ENCODE assay signal across 27 cellular contexts in the genomic region with DNA sequence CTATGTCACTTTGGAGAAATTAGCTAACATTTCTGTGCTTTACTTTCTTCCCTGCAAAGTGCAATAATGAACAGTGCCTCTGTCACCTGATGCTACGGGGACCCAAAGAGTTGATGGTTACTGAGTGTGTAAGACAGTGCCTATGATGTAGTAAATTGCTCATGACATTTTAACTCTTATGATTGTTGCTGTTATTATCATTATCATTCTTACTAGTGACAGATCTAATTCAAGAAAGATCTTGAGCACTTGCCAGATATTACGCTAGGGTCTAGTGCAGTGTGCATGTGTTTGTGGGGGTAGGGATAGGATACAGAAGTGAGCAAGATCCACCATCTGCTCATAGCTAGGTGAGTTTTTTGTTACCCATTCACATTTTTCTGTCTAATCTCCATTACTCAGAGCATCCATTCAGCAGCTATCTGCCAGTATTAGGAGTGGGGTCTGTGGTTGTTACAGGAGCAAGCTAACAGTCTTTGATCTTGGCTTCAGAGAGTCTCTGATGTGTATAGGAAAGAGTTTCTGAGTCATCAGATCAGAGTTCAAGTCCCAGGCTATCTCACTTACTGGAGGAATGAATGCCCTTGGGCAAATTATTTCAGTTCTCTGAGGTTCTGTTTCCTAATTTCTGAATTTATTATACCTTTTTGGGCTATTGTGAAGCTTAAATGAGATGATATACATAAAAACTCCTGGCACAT. TPM values are rescaled to one million over a fixed set of nuclear protein-coding genes. Genes with fewer than 3 reads are reported as not detected.
"Had no signal": no experiment of that assay in that cellular context is flagged by ENCODE, and none has a peak within 500 bp of the region (broad histone marks: within the 10 kb centered on the region; RNA-seq: fewer than 3 reads in every experiment).

No MANE protein-coding gene starts in this region.

- H3K4me1 ChIP-seq: colonic mucosa, foreskin keratinocyte, left lung, prostate gland, upper lobe of left lung had no signal

- H3K4me3 Mint-ChIP-seq: mesothelial cell of epicardium; naive thymus-derived CD4-positive, alpha-beta T cell; nephron; stimulated activated effector memory CD8-positive, alpha-beta T cell treated with anti-CD3 and anti-CD28 coated beads, Interleukin-12 subunit alpha, Interleukin-12 subunit beta, amount 100 ng/mL, for 72 hours had no signal

- H3K9me3 ChIP-seq: colonic mucosa, esophagus muscularis mucosa, gastroesophageal sphincter, heart left ventricle, left lung, prostate gland, right atrium auricular region, sigmoid colon, stomach, testis, tibial artery, upper lobe of left lung had no signal

- H3K79me2 ChIP-seq: hepatocyte had no signal

- H3K36me3 Mint-ChIP-seq: mesothelial cell of epicardium; naive thymus-derived CD4-positive, alpha-beta T cell; stimulated activated effector memory CD8-positive, alpha-beta T cell treated with anti-CD3 and anti-CD28 coated beads, Interleukin-12 subunit alpha, Interleukin-12 subunit beta, amount 100 ng/mL, for 72 hours had no signal

- H3K9me3 Mint-ChIP-seq: nephron; stimulated activated effector memory CD8-positive, alpha-beta T cell treated with anti-CD3 and anti-CD28 coated beads, Interleukin-12 subunit alpha, Interleukin-12 subunit beta, amount 100 ng/mL, for 72 hours had no signal

- H3K4me1 Mint-ChIP-seq: naive thymus-derived CD4-positive, alpha-beta T cell; stimulated activated effector memory CD8-positive, alpha-beta T cell treated with anti-CD3 and anti-CD28 coated beads, Interleukin-12 subunit alpha, Interleukin-12 subunit beta, amount 100 ng/mL, for 72 hours had no signal

- H3K4me3 ChIP-seq: colonic mucosa, esophagus muscularis mucosa, gastroesophageal sphincter, heart left ventricle, hepatocyte, left lung, prostate gland, right atrium auricular region, sigmoid colon, stomach, testis, tibial artery, upper lobe of left lung had no signal

- DNase-seq: colonic mucosa; dermis blood vessel endothelial cell; effector memory CD4-positive, alpha-beta T cell; foreskin keratinocyte; heart left ventricle; left cardiac atrium; left lung; mesenchymal stem cell; naive thymus-derived CD4-positive, alpha-beta T cell; nucleus accumbens; sigmoid colon; stimulated activated CD4-positive, alpha-beta T cell treated with anti-CD3 and anti-CD28 coated beads, Interleukin-2, amount 100 ng/mL, for 24 hours; stimulated activated CD4-positive, alpha-beta T cell treated with anti-CD3 and anti-CD28 coated beads, Interleukin-4, amount 100 ng/mL, for 24 hours; stimulated activated naive CD4-positive, alpha-beta T cell treated with Interleukin-2 at 50 U/mL for 16 hours; stomach; testis; tibial artery; upper lobe of left lung had no signal

- H3K4me2 ChIP-seq: hepatocyte had no signal

- H3K27ac ChIP-seq: colonic mucosa, foreskin keratinocyte, heart left ventricle, hepatocyte, left lung, prostate gland, right atrium auricular region, sigmoid colon, stomach, testis, upper lobe of left lung had no signal

- H3K36me3 ChIP-seq: colonic mucosa, esophagus muscularis mucosa, gastroesophageal sphincter, heart left ventricle, left lung, prostate gland, right atrium auricular region, sigmoid colon, stomach, tibial artery, upper lobe of left lung had no signal

- H3K27me3 ChIP-seq: colonic mucosa, esophagus muscularis mucosa, foreskin keratinocyte, gastroesophageal sphincter, heart left ventricle, hepatocyte, left lung, right atrium auricular region, sigmoid colon, stomach, testis, tibial artery, upper lobe of left lung had no signal

- H2AFZ ChIP-seq: hepatocyte had no signal

- H3K27ac Mint-ChIP-seq: mesothelial cell of epicardium; naive thymus-derived CD4-positive, alpha-beta T cell; stimulated activated effector memory CD8-positive, alpha-beta T cell treated with anti-CD3 and anti-CD28 coated beads, Interleukin-12 subunit alpha, Interleukin-12 subunit beta, amount 100 ng/mL, for 72 hours had no signal

RNA-seq across cellular contexts. Expression of gene DAAM2, which starts 33.1 kb away (rescaled TPM):
- total RNA-seq: naive thymus-derived CD4-positive, alpha-beta T cell had no signal
- polyA plus RNA-seq: foreskin keratinocyte; naive thymus-derived CD4-positive, alpha-beta T cell had no signal

RNA-seq across cellular contexts. Expression of gene KIF6, which starts 33.8 kb away (rescaled TPM):
- total RNA-seq: dermis blood vessel endothelial cell; endothelial cell of umbilical vein; naive thymus-derived CD4-positive, alpha-beta T cell; right atrium auricular region had no signal
- polyA plus RNA-seq: endothelial cell of umbilical vein had no signal
